In genomic region chr9:135718616-135719015, GRCh38 we compare ENCODE assay signal across 13 cellular contexts. TPM values are rescaled to one million over a fixed set of nuclear protein-coding genes. Genes with fewer than 3 reads are reported as not detected.
DNase-seq lines count a peak whose midpoint lies in the region; ATAC-seq and TF ChIP-seq lines count a peak whose summit lies in the region.
"Had no signal": no experiment of that assay in that cellular context is flagged by ENCODE, and none has a peak within 500 bp of the region (broad histone marks: within the 10 kb centered on the region; RNA-seq: fewer than 3 reads in every experiment).

No MANE protein-coding gene starts in this region.

- ATAC-seq in DND-41 (ENCODE audit: insufficient read depth, low read depth) = peak; percentile 44; the same call in 1 of the 3 replicates
- ATAC-seq in IMR-90 (ENCODE audit: low read depth) = no peak
- no peak for ATAC-seq in HG03095 (IDR thresholded peaks at IDR 0.05; ENCODE audit: unreplicated experiment)
- ATAC-seq: effector memory CD8-positive, alpha-beta T cell had no signal

- H3K79me1 ChIP-seq in IMR-90 (ENCODE audit: low read depth in 1 of 2, low read length in 2 of 2) = no peaks in the 10 kb centered on the region
- H3K79me1 ChIP-seq in neuronal stem cell (ENCODE audit: low read depth, low read length) = peaks cover 3% of the 10 kb centered on the region

- DNase-seq in DND-41 (peak; percentile 18), IMR-90 (peak; percentile 7), UCSD-AML1 (lab: John Stamatoyannopoulos, UW; ENCODE audit: unreplicated experiment) (peak; percentile 51), neuronal stem cell (ENCODE audit: low spot score) (no peak), immature natural killer cell (no peak)
- no peak for DNase-seq in effector CD4-positive, alpha-beta T cell
- DNase-seq: activated CD4-positive, alpha-beta T cell treated with anti-CD3 and anti-CD28 coated beads, Interleukin-2, amount 10 ng/mL, durations not matched to agents 7 days and 5 days; DMS79 treated with DMSO at 0.1 percent for 48 hours; effector memory CD8-positive, alpha-beta T cell; SJCRH30 had no signal

- H2BK5ac ChIP-seq in IMR-90 (ENCODE audit: low read depth, low read length, poor library complexity, severe bottlenecking) (no peak overlapping the region), neuronal stem cell (ENCODE audit: low read length) (peak overlapping the region; percentile 24)

- no peak overlapping the region for H3K14ac ChIP-seq in IMR-90 (replicated peaks; ENCODE audit: low read depth, low read length)
- peak overlapping the region; percentile 82 for H3K14ac ChIP-seq in neuronal stem cell (ENCODE audit: low read length)

- in situ Hi-C loops in IMR-90 (cut with MboI; ENCODE audit: low sequenced_read_pairs) = no loop called here

- H3K9ac ChIP-seq in DND-41 (ENCODE audit: low read depth, low read length) (no peak overlapping the region), IMR-90 (ENCODE audit: low read depth, low read length) (no peak overlapping the region), neuronal stem cell (ENCODE audit: low read depth, low read length, poor library complexity) (peak overlapping the region; percentile 3)

- H4K8ac ChIP-seq in IMR-90 (ENCODE audit: low read depth in 2 of 2, low read length in 2 of 2) (no peak overlapping the region), neuronal stem cell (ENCODE audit: low read depth, low read length) (no peak overlapping the region)

- H3K9me3 ChIP-seq in DND-41 (ENCODE audit: insufficient read depth, low read length, severe bottlenecking) (no peaks in the 10 kb centered on the region), IMR-90 (ENCODE audit: control insufficient read depth, insufficient read depth, low read length) (no peaks in the 10 kb centered on the region), neuronal stem cell (replicated peaks in 1 of 2; ENCODE audit: control insufficient read depth in 2 of 2, insufficient read depth in 1 of 2, low read depth in 1 of 2, low read length in 2 of 2) (no peaks in the 10 kb centered on the region)
- H3K9me3 ChIP-seq: right atrium auricular region, SJCRH30 had no signal

- no peak overlapping the region for H2BK120ac ChIP-seq in IMR-90 (ENCODE audit: low read depth, low read length)
- H2BK120ac ChIP-seq in neuronal stem cell (ENCODE audit: low read depth, low read length) = no peak overlapping the region

- H3K9me1 ChIP-seq in IMR-90 (ENCODE audit: insufficient read depth, low read length) = no peaks in the 10 kb centered on the region

- no peak overlapping the region for H3K4me3 ChIP-seq in DND-41 (ENCODE audit: low read depth in 1 of 2, low read length in 2 of 2)
- H3K4me3 ChIP-seq in IMR-90 (ENCODE audit: insufficient read depth, low read depth, low read length) = no peak overlapping the region
- H3K4me3 ChIP-seq in neuronal stem cell (ENCODE audit: low read length in 2 of 2) = no peak overlapping the region
- H3K4me3 ChIP-seq: right atrium auricular region, SJCRH30 had no signal

- CTCF ChIA-PET in IMR-90 (lab: Yijun Ruan, JAX) = no interaction called here

- no peak for TF ChIP-seq RAD21 in IMR-90 (IDR thresholded peaks at IDR 0.05; ENCODE audit: low read length)

- H4K5ac ChIP-seq in IMR-90 (ENCODE audit: low read depth, low read length) = no peak overlapping the region

- H2BK15ac ChIP-seq in IMR-90 (ENCODE audit: low read depth, low read length) (no peak overlapping the region), neuronal stem cell (ENCODE audit: low read length) (no peak overlapping the region)

- H2AK5ac ChIP-seq in IMR-90 (ENCODE audit: low read depth, low read length) = no peak overlapping the region
- peak overlapping the region; percentile 70 for H2AK5ac ChIP-seq in neuronal stem cell (ENCODE audit: low read depth, low read length)

- no peak for TF ChIP-seq POLR2A in IMR-90 (IDR thresholded peaks at IDR 0.05; ENCODE audit: low read depth, low read length)

- intact Hi-C loops in IMR-90 (cut with micrococcal nuclease) = no loop called here

- H3K9me3 Mint-ChIP-seq in immature natural killer cell = no peaks in the 10 kb centered on the region
- H3K9me3 Mint-ChIP-seq: activated CD4-positive, alpha-beta T cell treated with anti-CD3 and anti-CD28 coated beads, Interleukin-2, amount 10 ng/mL, durations not matched to agents 7 days and 5 days; activated naive CD4-positive, alpha-beta T cell treated with anti-CD3 and anti-CD28 coated beads, Interleukin-2, amount 50 U/mL, for 72 hours; effector memory CD8-positive, alpha-beta T cell had no signal

- no peaks in the 10 kb centered on the region for H3K27me3 ChIP-seq in DND-41 (ENCODE audit: insufficient read depth, low read length, poor library complexity)
- peaks cover 22% of the 10 kb centered on the region for H3K27me3 ChIP-seq in IMR-90 (ENCODE audit: control insufficient read depth, insufficient read depth, low read length)
- peaks cover 3 to 90% (median 28%) of the 10 kb centered on the region in 3 experiments for H3K27me3 ChIP-seq in neuronal stem cell (ENCODE audit: control insufficient read depth in 3 of 3, insufficient read depth in 3 of 3, low read depth in 1 of 3, low read length in 3 of 3)
- H3K27me3 ChIP-seq: SJCRH30 had no signal

- H3K18ac ChIP-seq in IMR-90 (ENCODE audit: low read depth, low read length) (no peak overlapping the region), neuronal stem cell (ENCODE audit: low read length) (peak overlapping the region; percentile 52)

- H2BK12ac ChIP-seq in neuronal stem cell (ENCODE audit: low read length) = no peak overlapping the region

- H3K36me3 ChIP-seq in DND-41 (ENCODE audit: insufficient read depth, low read length) (no peaks in the 10 kb centered on the region), IMR-90 (ENCODE audit: control insufficient read depth, insufficient read depth, low read length) (no peaks in the 10 kb centered on the region), neuronal stem cell (replicated peaks in 1 of 2; ENCODE audit: control insufficient read depth in 2 of 2, insufficient read depth in 2 of 2, low read length in 2 of 2) (no peaks in the 10 kb centered on the region)
- H3K36me3 ChIP-seq: right atrium auricular region, SJCRH30 had no signal

- no peaks in the 10 kb centered on the region for H3K79me2 ChIP-seq in DND-41 (ENCODE audit: insufficient read depth, low read length)

- TF ChIP-seq CTCF in DND-41 (IDR thresholded peaks at IDR 0.05; ENCODE audit: borderline replicate concordance, extremely low read depth, low read length, poor library complexity, severe bottlenecking) (no peak), IMR-90 (conservative IDR thresholded peaks at IDR 0.05; ENCODE audit: low read depth, low read length) (no peak)

- WGBS in IMR-90 (ENCODE audit: extremely low coverage in 2 of 2, insufficient read length in 1 of 2), 2 experiments = 66% methylated on average over 8 of the region's 15 CpGs; no CpG with 5 or more reads in 1 of the 2 experiments
- WGBS in neuronal stem cell (ENCODE audit: extremely low coverage in 2 of 2, insufficient read length in 2 of 2, insufficient replicate concordance in 1 of 2), 2 donors = no CpG with 5 or more reads among the region's 15 CpGs

- H4K20me1 ChIP-seq in DND-41 (ENCODE audit: insufficient read depth, low read length) (peaks cover 5% of the 10 kb centered on the region; the same call in 1 of the 2 replicates), IMR-90 (ENCODE audit: insufficient read depth, low read length) (no peaks in the 10 kb centered on the region)

- H3K56ac ChIP-seq in IMR-90 (ENCODE audit: extremely low read depth, insufficient read depth, low read length) = no peak overlapping the region

- H4K91ac ChIP-seq in IMR-90 (ENCODE audit: insufficient read depth, low read depth, low read length) = no peak overlapping the region
- no peak overlapping the region for H4K91ac ChIP-seq in neuronal stem cell (ENCODE audit: low read depth, low read length, poor library complexity)

- H2BK20ac ChIP-seq in IMR-90 (ENCODE audit: low read depth, low read length) = no peak overlapping the region

- H3K4me2 ChIP-seq in DND-41 (ENCODE audit: insufficient read depth, low read length) = no peak overlapping the region
- no peak overlapping the region for H3K4me2 ChIP-seq in IMR-90 (ENCODE audit: low read depth, low read length)
- H3K4me2 ChIP-seq in neuronal stem cell (ENCODE audit: insufficient read depth, low read length, poor library complexity, severe bottlenecking) = no peak overlapping the region

- no peak overlapping the region for H2AK9ac ChIP-seq in IMR-90 (replicated peaks; ENCODE audit: low read depth, low read length, poor library complexity)

- H3K23ac ChIP-seq in IMR-90 (ENCODE audit: low read depth, low read length) (no peak overlapping the region), neuronal stem cell (ENCODE audit: low read depth, low read length, poor library complexity) (peak overlapping the region; percentile 73)

- no TSS peak for BruUV-seq in IMR-90 (replicated peaks; lab: Mats Ljungman, UMichigan)

- dilution Hi-C loops in IMR-90 (cut with HindIII; ENCODE audit: low sequenced_read_pairs, unreplicated experiment) = no loop called here

- H2AFZ ChIP-seq in DND-41 (ENCODE audit: low read depth, low read length) (no peak overlapping the region), IMR-90 (replicated peaks; ENCODE audit: low read length, poor library complexity) (no peak overlapping the region), neuronal stem cell (ENCODE audit: low read length) (no peak overlapping the region)

- H3K27ac ChIP-seq in DND-41 (ENCODE audit: low read length) (no peak overlapping the region), IMR-90 (ENCODE audit: insufficient read depth, low read length) (no peak overlapping the region), neuronal stem cell (replicated peaks; ENCODE audit: low read length) (no peak overlapping the region)
- H3K27ac ChIP-seq: right atrium auricular region, SJCRH30 had no signal

- no peaks in the 10 kb centered on the region for H3K36me3 Mint-ChIP-seq in immature natural killer cell
- H3K36me3 Mint-ChIP-seq: activated naive CD4-positive, alpha-beta T cell treated with anti-CD3 and anti-CD28 coated beads, Interleukin-2, amount 50 U/mL, for 72 hours had no signal

- no peak overlapping the region for H3K4me3 Mint-ChIP-seq in immature natural killer cell
- H3K4me3 Mint-ChIP-seq: activated CD4-positive, alpha-beta T cell treated with anti-CD3 and anti-CD28 coated beads, Interleukin-2, amount 10 ng/mL, durations not matched to agents 7 days and 5 days; effector memory CD8-positive, alpha-beta T cell had no signal

- peaks cover 2 to 18% (median 2%) of the 10 kb centered on the region in 3 donors for H3K27me3 Mint-ChIP-seq in immature natural killer cell (ENCODE audit: low read depth in 3 of 3)

- H3K4me1 ChIP-seq in DND-41 (ENCODE audit: insufficient read depth, low read length) (no peaks in the 10 kb centered on the region), IMR-90 (ENCODE audit: control insufficient read depth, insufficient read depth, low read length) (no peaks in the 10 kb centered on the region), neuronal stem cell (ENCODE audit: control insufficient read depth in 2 of 2, insufficient read depth in 1 of 2, low read depth in 1 of 2, low read length in 2 of 2) (no peaks in the 10 kb centered on the region)
- H3K4me1 ChIP-seq: SJCRH30 had no signal

- no peak overlapping the region for H3K27ac Mint-ChIP-seq in immature natural killer cell
- H3K27ac Mint-ChIP-seq: activated CD4-positive, alpha-beta T cell treated with anti-CD3 and anti-CD28 coated beads, Interleukin-2, amount 10 ng/mL, durations not matched to agents 7 days and 5 days; activated naive CD4-positive, alpha-beta T cell treated with anti-CD3 and anti-CD28 coated beads, Interleukin-2, amount 50 U/mL, for 72 hours; effector memory CD8-positive, alpha-beta T cell had no signal

- H3K4me1 Mint-ChIP-seq in immature natural killer cell = peaks cover 1 to 6% of the 10 kb centered on the region in 2 donors
- H3K4me1 Mint-ChIP-seq: activated CD4-positive, alpha-beta T cell treated with anti-CD3 and anti-CD28 coated beads, Interleukin-2, amount 10 ng/mL, durations not matched to agents 7 days and 5 days had no signal

- no peak overlapping the region for H3K4ac ChIP-seq in IMR-90 (ENCODE audit: low read depth, low read length)
- H3K4ac ChIP-seq in neuronal stem cell (ENCODE audit: low read length) = no peak overlapping the region

- POLR2A ChIA-PET in IMR-90 (lab: Charles Lee; ENCODE audit: unreplicated experiment) = no interaction called here

RNA-seq across cellular contexts. Expression of gene KCNT1, which starts 16.6 kb away (rescaled TPM):
- not detected in 2 replicates for total RNA-seq in IMR-90 (2012; rRNA removed)
- polyA plus RNA-seq in IMR-90 (2012; rRNA removed) = not detected in 2 replicates
- polyA plus RNA-seq in IMR-90 (2012; cell fraction: cytosol; rRNA removed) = not detected in 2 replicates
- 0.02 TPM in 1 of 2 replicates, not detected in the other for polyA plus RNA-seq in IMR-90 (2012; cell fraction: nucleus; rRNA removed; ENCODE audit: low replicate concordance)
- 0.10 TPM for polyA plus RNA-seq in neuronal stem cell (2013, experiment 1 of 2)
- 0.07 TPM for polyA plus RNA-seq in neuronal stem cell (2013, experiment 2 of 2)
- not detected for polyA plus RNA-seq in immature natural killer cell
- total RNA-seq: activated naive CD4-positive, alpha-beta T cell treated with anti-CD3 and anti-CD28 coated beads, Interleukin-2, amount 50 U/mL, for 72 hours had no signal

RNA-seq across cellular contexts. Expression of gene SOHLH1, which starts 19.3 kb away (rescaled TPM):
- not detected in 2 replicates for total RNA-seq in IMR-90 (2012; rRNA removed)
- polyA plus RNA-seq in IMR-90 (2012; rRNA removed) = not detected in 2 replicates
- not detected in 2 replicates for polyA plus RNA-seq in IMR-90 (2012; cell fraction: cytosol; rRNA removed)
- not detected in 2 replicates for polyA plus RNA-seq in IMR-90 (2012; cell fraction: nucleus; rRNA removed; ENCODE audit: low replicate concordance)
- not detected for polyA plus RNA-seq in neuronal stem cell (2013, experiment 1 of 2)
- polyA plus RNA-seq in neuronal stem cell (2013, experiment 2 of 2) = not detected
- polyA plus RNA-seq in immature natural killer cell = not detected
- total RNA-seq: activated CD4-positive, alpha-beta T cell treated with anti-CD3 and anti-CD28 coated beads, Interleukin-2, amount 10 ng/mL, durations not matched to agents 7 days and 5 days; activated naive CD4-positive, alpha-beta T cell treated with anti-CD3 and anti-CD28 coated beads, Interleukin-2, amount 50 U/mL, for 72 hours; right atrium auricular region had no signal

RNA-seq across cellular contexts. Expression of gene LCN9, which starts 55.5 kb away (rescaled TPM):
- total RNA-seq in IMR-90 (2012; rRNA removed) = not detected in 2 replicates
- polyA plus RNA-seq in IMR-90 (2012; rRNA removed) (not detected in 2 replicates), immature natural killer cell (not detected)
- not detected in 2 replicates for polyA plus RNA-seq in IMR-90 (2012; cell fraction: cytosol; rRNA removed)
- polyA plus RNA-seq in IMR-90 (2012; cell fraction: nucleus; rRNA removed; ENCODE audit: low replicate concordance) = not detected in 2 replicates
- polyA plus RNA-seq in neuronal stem cell (2013, experiment 1 of 2) = 0.85 TPM
- 0.83 TPM for polyA plus RNA-seq in neuronal stem cell (2013, experiment 2 of 2)
- total RNA-seq: activated CD4-positive, alpha-beta T cell treated with anti-CD3 and anti-CD28 coated beads, Interleukin-2, amount 10 ng/mL, durations not matched to agents 7 days and 5 days; activated naive CD4-positive, alpha-beta T cell treated with anti-CD3 and anti-CD28 coated beads, Interleukin-2, amount 50 U/mL, for 72 hours; right atrium auricular region; SJCRH30 had no signal

Comparison
In these comparisons a context has a peak if more than half of its experiments do, and no peak if none do; other contexts are left out.
1. DNase-seq: peak in DND-41 (single experiment), IMR-90 (single experiment) and UCSD-AML1 (single experiment); none in neuronal stem cell (single experiment), effector CD4-positive, alpha-beta T cell (single experiment) and immature natural killer cell (0 of 3).